ENCODE assay signal across 15 cellular contexts in genomic region chr1:233651563-233652233, GRCh38. TPM values are rescaled to one million over a fixed set of nuclear protein-coding genes. Genes with fewer than 3 reads are reported as not detected.
A peak's percentile ranks its signal among the peaks of the same experiment; 100 is the strongest.
DNase-seq lines count a peak whose midpoint lies in the region; TF ChIP-seq lines count a peak whose summit lies in the region.
"Had no signal": no experiment of that assay in that cellular context is flagged by ENCODE, and none has a peak within 500 bp of the region (broad histone marks: within the 10 kb centered on the region; RNA-seq: fewer than 3 reads in every experiment).

No MANE protein-coding gene starts in this region.

- H3K9me3 Mint-ChIP-seq in Calu3 (ENCODE audit: low read depth, unreplicated experiment) = no peaks in the 10 kb centered on the region

- H3K4me3 ChIP-seq in PC-9 = no peak overlapping the region
- no peak overlapping the region for H3K4me3 ChIP-seq in dorsolateral prefrontal cortex
- H3K4me3 ChIP-seq: BLaER1 treated with 17β-estradiol and CSF1 and Interleukin-3, amounts not matched to agents 10 nM and 100 nM; GM12878; GM23248 had no signal

- H3K4me3 Mint-ChIP-seq in Calu3 (ENCODE audit: low read depth, unreplicated experiment) = no peak overlapping the region
- H3K4me3 Mint-ChIP-seq: CD4-positive, CD25-positive, alpha-beta regulatory T cell had no signal

- CTCF ChIA-PET in Calu3 (lab: Charles Lee) (no interaction called here), PC-9 (lab: Charles Lee) (interaction anchor here (0.6 to 1.1 kb wide), 2 partner anchors 15 to 253 kb away, joined by 3 read pairs; no protein-coding TSS in a partner anchor)

- peak overlapping the region; percentile 52 for H3K27ac Mint-ChIP-seq in Calu3 (ENCODE audit: unreplicated experiment)
- H3K27ac Mint-ChIP-seq: CD4-positive, CD25-positive, alpha-beta regulatory T cell had no signal

- H3K4me2 ChIP-seq in PC-9 = peak overlapping the region; percentile 16; the same call in 1 of the 2 replicates
- H3K4me2 ChIP-seq: BLaER1 treated with 17β-estradiol and CSF1 and Interleukin-3, amounts not matched to agents 10 nM and 100 nM had no signal

- H3K4me1 Mint-ChIP-seq in Calu3 (ENCODE audit: low read depth, unreplicated experiment) = peaks cover 58% of the 10 kb centered on the region
- H3K4me1 Mint-ChIP-seq: CD4-positive, CD25-positive, alpha-beta regulatory T cell had no signal

- intact Hi-C loops in Calu3 (cut with micrococcal nuclease; ENCODE audit: unreplicated experiment) (loop anchor here (5.0 kb wide), 1 partner anchor 289 kb away; no protein-coding TSS in a partner anchor), PC-9 (cut with micrococcal nuclease; ENCODE audit: unreplicated experiment) (loop anchor here (10.0 kb wide), 2 partner anchors 207 to 253 kb away; partner anchors contain the start of gene SLC35F3), dorsolateral prefrontal cortex (cut with DNase I) (no loop called here)

- BruUV-seq in Calu3 (replicated peaks; lab: Mats Ljungman, UMichigan) = no TSS peak
- BruUV-seq in PC-9 (replicated peaks; lab: Mats Ljungman, UMichigan) = no TSS peak

- H3K36me3 ChIP-seq in PC-9 (ENCODE audit: low read depth) = 0 out of 2 replicates have a peak, but pooled peaks cover 7% of the 10 kb centered on the region
- H3K36me3 ChIP-seq: BLaER1 treated with 17β-estradiol and CSF1 and Interleukin-3, amounts not matched to agents 10 nM and 100 nM had no signal

- no peaks in the 10 kb centered on the region for H4K20me1 ChIP-seq in PC-9 (ENCODE audit: insufficient read depth)
- H4K20me1 ChIP-seq: BLaER1 treated with 17β-estradiol and CSF1 and Interleukin-3, amounts not matched to agents 10 nM and 100 nM had no signal

- H3K9me2 ChIP-seq in PC-9 (ENCODE audit: insufficient read depth) = no peaks in the 10 kb centered on the region

- peaks cover 77% of the 10 kb centered on the region for H3K79me2 ChIP-seq in PC-9 (ENCODE audit: low read depth)

- peak overlapping the region; percentile 96; the same call in 1 of the 2 replicates for H3K27ac ChIP-seq in PC-9
- peak overlapping the region in 41 of 59 donors; percentile 0 to 91 (median 36) for H3K27ac ChIP-seq in dorsolateral prefrontal cortex
- H3K27ac ChIP-seq: BLaER1 treated with 17β-estradiol and CSF1 and Interleukin-3, amounts not matched to agents 10 nM and 100 nM; GM23248 had no signal

- peaks cover 68% of the 10 kb centered on the region for H3K4me1 ChIP-seq in PC-9 (replicated peaks; ENCODE audit: insufficient read depth)

- no peaks in the 10 kb centered on the region for H3K9me3 ChIP-seq in PC-9 (ENCODE audit: insufficient read depth, low read depth)
- H3K9me3 ChIP-seq: BLaER1 treated with 17β-estradiol and CSF1 and Interleukin-3, amounts not matched to agents 10 nM and 100 nM had no signal

- H3K36me3 Mint-ChIP-seq in Calu3 (ENCODE audit: insufficient read depth, unreplicated experiment) = peaks cover 21% of the 10 kb centered on the region
- H3K36me3 Mint-ChIP-seq: CD4-positive, CD25-positive, alpha-beta regulatory T cell had no signal

- H3K27me3 ChIP-seq in PC-9 (ENCODE audit: insufficient read depth, low read depth) = no peaks in the 10 kb centered on the region
- H3K27me3 ChIP-seq in dorsolateral prefrontal cortex = no peaks in the 10 kb centered on the region
- H3K27me3 ChIP-seq: BLaER1 treated with 17β-estradiol and CSF1 and Interleukin-3, amounts not matched to agents 10 nM and 100 nM had no signal

- no peak for TF ChIP-seq CTCF in Calu3 (IDR thresholded peaks at IDR 0.05; ENCODE audit: unreplicated experiment)
- no peak for TF ChIP-seq CTCF in PC-9 (conservative IDR thresholded peaks at IDR 0.05)
- no peak for TF ChIP-seq CTCF in dorsolateral prefrontal cortex (IDR thresholded peaks at IDR 0.05 in 54 of 56, conservative IDR thresholded peaks at IDR 0.05 in 2 of 56; ENCODE audit: low read depth in 1 of 56, partially characterized antibody in 56 of 56)

- POLR2A ChIA-PET in PC-9 (lab: Charles Lee; ENCODE audit: unreplicated experiment) = no interaction called here

- DNase-seq in Calu3 (no peak), PC-9 (no peak), dorsolateral prefrontal cortex (peak in 2 of 10 donors; percentile 55 to 58), putamen (ENCODE audit: low spot score) (peak; percentile 74), globus pallidus (ENCODE audit: low spot score) (no peak), NOMO-1 (lab: John Stamatoyannopoulos, UW; ENCODE audit: unreplicated experiment in 2 of 2) (no peak), NCI-H146 (lab: John Stamatoyannopoulos, UW) (no peak)
- DNase-seq: ACHN; CD4-positive, CD25-positive, alpha-beta regulatory T cell; DMS79; GM23248; H7 had no signal

- peaks cover 51% of the 10 kb centered on the region for H3F3A ChIP-seq in PC-9 (ENCODE audit: insufficient read depth, low read depth)

- no peaks in the 10 kb centered on the region for H3K27me3 Mint-ChIP-seq in Calu3 (ENCODE audit: unreplicated experiment)
- H3K27me3 Mint-ChIP-seq: CD4-positive, CD25-positive, alpha-beta regulatory T cell had no signal

- no peak overlapping the region for H2AFZ ChIP-seq in PC-9
- H2AFZ ChIP-seq: GM23248 had no signal

RNA-seq across cellular contexts. Expression of gene KCNK1, which starts 37.8 kb away (rescaled TPM):
- total RNA-seq in Calu3 (2022) = 38.0 and 39.2 TPM in 2 replicates
- 57.6 and 60.6 TPM in 2 replicates for total RNA-seq in PC-9 (2021)
- 100 to 1,000 TPM in 12 of 120 experiments, 10 to 100 TPM in 108; 32.0 to 140 (median 72.4) TPM for total RNA-seq in dorsolateral prefrontal cortex
- total RNA-seq: G401 had no signal

Comparison
In these comparisons a context has a peak if more than half of its experiments do, and no peak if none do; other contexts are left out.
1. intact Hi-C loops: an anchor here in Calu3 (5.0 kb wide) and PC-9 (10.0 kb wide); none called in dorsolateral prefrontal cortex.